ENCODE assay signal across 24 cellular contexts in genomic region chr10:82228701-82229100, GRCh38.
DNase-seq lines count a peak whose midpoint lies in the region; ATAC-seq, FAIRE-seq and TF ChIP-seq lines count a peak whose summit lies in the region.
"Had no signal": no experiment of that assay in that cellular context is flagged by ENCODE, and none has a peak within 500 bp of the region (broad histone marks: within the 10 kb centered on the region; RNA-seq: fewer than 3 reads in every experiment).

No MANE protein-coding gene starts in this region.

- FAIRE-seq in astrocyte (lab: Jason Lieb, UNC) = no peak
- FAIRE-seq: A204.1, D721Med, GM12892, H54, HepG2 had no signal

- H3K9me3 ChIP-seq in astrocyte (ENCODE audit: insufficient read depth, low read depth, low read length) = no peaks in the 10 kb centered on the region
- H3K9me3 ChIP-seq: BE2C had no signal

- H3K4me3 Mint-ChIP-seq in astrocyte (ENCODE audit: unreplicated experiment) = no peak overlapping the region
- H3K4me3 Mint-ChIP-seq: CD4-positive, CD25-positive, alpha-beta regulatory T cell; GM23338; HFFc6 had no signal

- no peak for ATAC-seq in HG02852 (IDR thresholded peaks at IDR 0.05; ENCODE audit: unreplicated experiment)
- ATAC-seq: GM23338, HCT116, HepG2 had no signal

- peaks cover 6% of the 10 kb centered on the region for H3K9me3 Mint-ChIP-seq in astrocyte (ENCODE audit: unreplicated experiment)

- H3K79me2 ChIP-seq in astrocyte (ENCODE audit: insufficient read depth, low read length) = no peaks in the 10 kb centered on the region

- no peaks in the 10 kb centered on the region for H3K27me3 ChIP-seq in astrocyte (ENCODE audit: insufficient read depth, low read length)
- H3K27me3 ChIP-seq: BE2C had no signal

- DNase-seq in astrocyte (ENCODE audit: low read depth) = no peak
- peak; percentile 16 for DNase-seq in fibroblast of gingiva (ENCODE audit: low read depth)
- DNase-seq in kidney glomerular epithelial cell (lab: John Stamatoyannopoulos, UW) = peak; percentile 42
- DNase-seq in GM13977 (ENCODE audit: low spot score) = no peak
- DNase-seq in NCI-H1436 treated with DMSO at 0.1 percent for 48 hours (lab: John Stamatoyannopoulos, UW) = no peak
- DNase-seq in DMS114 treated with DMSO at 0.1 percent for 48 hours (lab: John Stamatoyannopoulos, UW; ENCODE audit: unreplicated experiment) = no peak
- DNase-seq: ACHN; BE2C; C1 segment of cervical spinal cord; Caco-2; CD4-positive, CD25-positive, alpha-beta regulatory T cell; DMS153; DMS79; GDM1; HFFc6 had no signal

- H2AFZ ChIP-seq in astrocyte (ENCODE audit: low read depth, low read length) = no peak overlapping the region
- H2AFZ ChIP-seq: GM23338 had no signal

- H3K27me3 Mint-ChIP-seq in astrocyte (ENCODE audit: low read depth, unreplicated experiment) = no peaks in the 10 kb centered on the region
- H3K27me3 Mint-ChIP-seq: CD4-positive, CD25-positive, alpha-beta regulatory T cell; IgD-negative memory B cell had no signal

- H3K36me3 ChIP-seq in astrocyte (ENCODE audit: insufficient read depth, low read length) = no peaks in the 10 kb centered on the region
- H3K36me3 ChIP-seq: BE2C had no signal

- in situ Hi-C loops in GM13977 (cut with MboI; ENCODE audit: low pct_unique_long_range_greater_than_20kb, low sequenced_read_pairs, unreplicated experiment) = no loop called here

- no peaks in the 10 kb centered on the region for H3K4me1 Mint-ChIP-seq in astrocyte (ENCODE audit: low read depth, unreplicated experiment)
- H3K4me1 Mint-ChIP-seq: CD4-positive, CD25-positive, alpha-beta regulatory T cell; GM23338; IgD-negative memory B cell had no signal

- H3K4me2 ChIP-seq in astrocyte (ENCODE audit: low read length) = no peak overlapping the region
- H3K4me2 ChIP-seq: GM23338 had no signal

- no peak overlapping the region for H3K4me3 ChIP-seq in astrocyte (ENCODE audit: insufficient read depth, low read depth, low read length)
- H3K4me3 ChIP-seq: GM23338 had no signal

- no peaks in the 10 kb centered on the region for H4K20me1 ChIP-seq in astrocyte (ENCODE audit: insufficient read depth, low read length)

- TF ChIP-seq CTCF in astrocyte (IDR thresholded peaks at IDR 0.05; ENCODE audit: insufficient read depth, low read depth, low read length) (no peak), GM13977 (IDR thresholded peaks at IDR 0.05; ENCODE audit: extremely low read depth, insufficient read depth, missing control alignments) (no peak)

- no peaks in the 10 kb centered on the region for H3K4me1 ChIP-seq in astrocyte (ENCODE audit: insufficient read depth, low read length)
- H3K4me1 ChIP-seq: Caco-2 had no signal

- H3K27ac ChIP-seq in astrocyte (ENCODE audit: low read depth, low read length) = no peak overlapping the region

- H3K36me3 Mint-ChIP-seq in astrocyte (ENCODE audit: low read depth, unreplicated experiment) = no peaks in the 10 kb centered on the region
- H3K36me3 Mint-ChIP-seq: CD4-positive, CD25-positive, alpha-beta regulatory T cell; IgD-negative memory B cell had no signal

- H3K27ac Mint-ChIP-seq in astrocyte (ENCODE audit: unreplicated experiment) = peak overlapping the region; percentile 3
- H3K27ac Mint-ChIP-seq: CD4-positive, CD25-positive, alpha-beta regulatory T cell; GM23338; HFFc6; IgD-negative memory B cell had no signal

- no peak overlapping the region for H3K9ac ChIP-seq in astrocyte (ENCODE audit: low read length)

Comparison
In these comparisons a context has a peak if more than half of its experiments do, and no peak if none do; other contexts are left out.
1. DNase-seq: peak in fibroblast of gingiva (single experiment) and kidney glomerular epithelial cell (single experiment); none in astrocyte (single experiment), GM13977 (single experiment), NCI-H1436 treated with DMSO at 0.1 percent for 48 hours (single experiment) and DMS114 treated with DMSO at 0.1 percent for 48 hours (single experiment).